In the genomic region with DNA sequence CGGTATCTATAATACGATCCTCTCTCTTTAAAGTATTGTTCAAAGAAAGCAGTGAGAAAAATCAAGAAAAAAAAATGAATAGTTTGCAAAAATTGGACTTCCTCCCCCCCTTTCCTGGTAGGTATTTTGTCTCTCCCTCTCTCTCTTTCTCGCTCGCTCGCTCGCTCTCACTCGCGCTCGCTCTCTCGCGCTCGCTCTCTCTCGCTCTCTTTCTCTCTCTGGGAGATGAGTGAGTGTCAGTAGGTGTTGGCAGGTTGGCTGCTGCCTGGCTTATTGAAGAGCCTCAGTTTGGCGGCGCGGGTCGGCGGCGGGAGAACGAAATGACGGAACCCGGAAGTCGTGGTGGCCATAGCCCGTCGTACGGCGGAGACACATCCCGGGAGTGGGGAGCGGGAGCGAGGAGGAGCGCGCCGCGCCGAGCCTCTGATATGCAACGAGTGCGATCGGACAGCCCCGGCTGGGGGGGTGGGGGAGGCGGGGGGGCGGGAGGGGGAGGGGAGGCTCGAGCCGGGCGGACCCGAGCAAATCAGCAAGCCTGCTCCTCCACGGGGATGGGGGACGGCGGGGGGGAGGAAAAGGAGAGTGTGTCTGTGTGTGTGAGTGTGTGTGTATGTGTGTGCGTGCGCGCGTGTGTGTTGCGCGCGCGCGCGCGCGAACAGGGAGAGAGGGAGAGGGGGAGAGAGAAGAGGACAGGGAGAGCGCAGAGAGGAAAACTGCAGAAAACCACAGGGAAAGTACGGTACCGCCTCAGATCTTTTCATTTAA, we compare ENCODE assay signal across 1 cellular context.
TF ChIP-seq lines count a peak whose summit lies in the region.

A gene (minus strand): TSS at position 441 of the 765 bp plus-strand sequence. CDS start 1,083 bp downstream, outside the sequence.

TF ChIP-seq in HepG2, 621 proteins besides CTCF, POLR2A, EP300 and RAD21 (continued from another document and continues in another):
- TF ChIP-seq, protein P1, sequence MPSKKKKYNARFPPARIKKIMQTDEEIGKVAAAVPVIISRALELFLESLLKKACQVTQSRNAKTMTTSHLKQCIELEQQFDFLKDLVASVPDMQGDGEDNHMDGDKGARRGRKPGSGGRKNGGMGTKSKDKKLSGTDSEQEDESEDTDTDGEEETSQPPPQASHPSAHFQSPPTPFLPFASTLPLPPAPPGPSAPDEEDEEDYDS (CRISPR knock-in tag; IDR thresholded peaks at IDR 0.05): peak; percentile 50; the same call in 1 of the 2 replicates
- TF ChIP-seq MYNN (CRISPR knock-in tag; IDR thresholded peaks at IDR 0.05; ENCODE audit: low read depth) (no peak), ZNF674 (CRISPR knock-in tag; IDR thresholded peaks at IDR 0.05; ENCODE audit: low read depth) (no peak), SETDB1 (CRISPR knock-in tag; IDR thresholded peaks at IDR 0.05; ENCODE audit: borderline replicate concordance) (no peak), ZNF7 (CRISPR knock-in tag; IDR thresholded peaks at IDR 0.05) (no peak), CEBPG (CRISPR knock-in tag; IDR thresholded peaks at IDR 0.05) (no peak; the same call in 1 of the 2 replicates), TCF7L2 (IDR thresholded peaks at IDR 0.05; ENCODE audit: low read depth, low read length) (no peak), NFYB (CRISPR knock-in tag; IDR thresholded peaks at IDR 0.05) (no peak), TAF15 (IDR thresholded peaks at IDR 0.05; ENCODE audit: low read depth, low read length, poor library complexity, severe bottlenecking) (peak; percentile 37), ZNF138 (CRISPR knock-in tag; IDR thresholded peaks at IDR 0.05; ENCODE audit: low read depth) (0 out of 2 replicates have a peak, but pooled peaks have one; percentile 48), ZNF839 (CRISPR knock-in tag; IDR thresholded peaks at IDR 0.05; ENCODE audit: borderline replicate concordance) (no peak), ZMAT3 (CRISPR knock-in tag; conservative IDR thresholded peaks at IDR 0.05) (0 out of 2 replicates have a peak, but pooled peaks have one; percentile 1), ZNF616 (CRISPR knock-in tag; IDR thresholded peaks at IDR 0.05; ENCODE audit: low read depth) (no peak), MAZ (IDR thresholded peaks at IDR 0.05; ENCODE audit: borderline replicate concordance, low read depth, low read length) (peak; percentile 86), MAZ (CRISPR knock-in tag; IDR thresholded peaks at IDR 0.05; ENCODE audit: low read depth) (peak; percentile 51), ZNF572 (CRISPR knock-in tag; IDR thresholded peaks at IDR 0.05) (no peak), ARNTL (CRISPR knock-in tag; IDR thresholded peaks at IDR 0.05) (no peak), ZNF230 (CRISPR knock-in tag; IDR thresholded peaks at IDR 0.05) (no peak), ZNF317 (CRISPR knock-in tag; IDR thresholded peaks at IDR 0.05) (no peak), CHCHD3 (CRISPR knock-in tag; IDR thresholded peaks at IDR 0.05) (no peak), ZNF143 (CRISPR knock-in tag; IDR thresholded peaks at IDR 0.05) (no peak), ZSCAN31 (CRISPR knock-in tag; IDR thresholded peaks at IDR 0.05; ENCODE audit: low read depth) (no peak), ZNF136 (CRISPR knock-in tag; IDR thresholded peaks at IDR 0.05; ENCODE audit: low read depth) (no peak), MEIS2 (CRISPR knock-in tag; IDR thresholded peaks at IDR 0.05) (no peak), ZNF790 (CRISPR knock-in tag; IDR thresholded peaks at IDR 0.05; ENCODE audit: borderline replicate concordance) (0 out of 2 replicates have a peak, but pooled peaks have one; percentile 22), AHR (CRISPR knock-in tag; IDR thresholded peaks at IDR 0.05) (no peak), RBFOX2 (IDR thresholded peaks at IDR 0.05; ENCODE audit: low read depth, low read length) (peak; percentile 73), ZKSCAN8 (CRISPR knock-in tag; IDR thresholded peaks at IDR 0.05; ENCODE audit: borderline replicate concordance) (no peak), HOXA3 (CRISPR knock-in tag; IDR thresholded peaks at IDR 0.05) (peak; percentile 48; the same call in 1 of the 2 replicates), SUZ12 (IDR thresholded peaks at IDR 0.05; ENCODE audit: low read depth, low read length) (no peak), TRIM24 (CRISPR knock-in tag; IDR thresholded peaks at IDR 0.05) (no peak), HNRNPH1 (optimal IDR thresholded peaks at IDR 0.05; ENCODE audit: low read depth, low read length) (no peak), HNRNPL (IDR thresholded peaks at IDR 0.05; ENCODE audit: low read depth, low read length) (0 out of 2 replicates have a peak, but pooled peaks have one; percentile 5), ZNF263 (CRISPR knock-in tag; IDR thresholded peaks at IDR 0.05) (peak; percentile 82; the same call in 1 of the 2 replicates), ZNF335 (CRISPR knock-in tag; IDR thresholded peaks at IDR 0.05) (no peak), SCMH1 (CRISPR knock-in tag; IDR thresholded peaks at IDR 0.05; ENCODE audit: borderline replicate concordance) (no peak)
- TF ChIP-seq, protein P2, sequence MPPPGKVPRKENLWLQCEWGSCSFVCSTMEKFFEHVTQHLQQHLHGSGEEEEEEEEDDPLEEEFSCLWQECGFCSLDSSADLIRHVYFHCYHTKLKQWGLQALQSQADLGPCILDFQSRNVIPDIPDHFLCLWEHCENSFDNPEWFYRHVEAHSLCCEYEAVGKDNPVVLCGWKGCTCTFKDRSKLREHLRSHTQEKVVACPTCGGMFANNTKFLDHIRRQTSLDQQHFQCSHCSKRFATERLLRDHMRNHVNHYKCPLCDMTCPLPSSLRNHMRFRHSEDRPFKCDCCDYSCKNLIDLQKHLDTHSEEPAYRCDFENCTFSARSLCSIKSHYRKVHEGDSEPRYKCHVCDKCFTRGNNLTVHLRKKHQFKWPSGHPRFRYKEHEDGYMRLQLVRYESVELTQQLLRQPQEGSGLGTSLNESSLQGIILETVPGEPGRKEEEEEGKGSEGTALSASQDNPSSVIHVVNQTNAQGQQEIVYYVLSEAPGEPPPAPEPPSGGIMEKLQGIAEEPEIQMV (CRISPR knock-in tag; IDR thresholded peaks at IDR 0.05; ENCODE audit: low read depth): no peak
- TF ChIP-seq, protein P3, sequence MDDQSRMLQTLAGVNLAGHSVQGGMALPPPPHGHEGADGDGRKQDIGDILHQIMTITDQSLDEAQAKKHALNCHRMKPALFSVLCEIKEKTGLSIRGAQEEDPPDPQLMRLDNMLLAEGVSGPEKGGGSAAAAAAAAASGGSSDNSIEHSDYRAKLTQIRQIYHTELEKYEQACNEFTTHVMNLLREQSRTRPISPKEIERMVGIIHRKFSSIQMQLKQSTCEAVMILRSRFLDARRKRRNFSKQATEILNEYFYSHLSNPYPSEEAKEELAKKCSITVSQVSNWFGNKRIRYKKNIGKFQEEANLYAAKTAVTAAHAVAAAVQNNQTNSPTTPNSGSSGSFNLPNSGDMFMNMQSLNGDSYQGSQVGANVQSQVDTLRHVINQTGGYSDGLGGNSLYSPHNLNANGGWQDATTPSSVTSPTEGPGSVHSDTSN (CRISPR knock-in tag; IDR thresholded peaks at IDR 0.05; ENCODE audit: borderline replicate concordance): no peak
- TF ChIP-seq, protein P4, sequence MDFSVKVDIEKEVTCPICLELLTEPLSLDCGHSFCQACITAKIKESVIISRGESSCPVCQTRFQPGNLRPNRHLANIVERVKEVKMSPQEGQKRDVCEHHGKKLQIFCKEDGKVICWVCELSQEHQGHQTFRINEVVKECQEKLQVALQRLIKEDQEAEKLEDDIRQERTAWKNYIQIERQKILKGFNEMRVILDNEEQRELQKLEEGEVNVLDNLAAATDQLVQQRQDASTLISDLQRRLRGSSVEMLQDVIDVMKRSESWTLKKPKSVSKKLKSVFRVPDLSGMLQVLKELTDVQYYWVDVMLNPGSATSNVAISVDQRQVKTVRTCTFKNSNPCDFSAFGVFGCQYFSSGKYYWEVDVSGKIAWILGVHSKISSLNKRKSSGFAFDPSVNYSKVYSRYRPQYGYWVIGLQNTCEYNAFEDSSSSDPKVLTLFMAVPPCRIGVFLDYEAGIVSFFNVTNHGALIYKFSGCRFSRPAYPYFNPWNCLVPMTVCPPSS (IDR thresholded peaks at IDR 0.05): no peak
- TF ChIP-seq, protein P5, sequence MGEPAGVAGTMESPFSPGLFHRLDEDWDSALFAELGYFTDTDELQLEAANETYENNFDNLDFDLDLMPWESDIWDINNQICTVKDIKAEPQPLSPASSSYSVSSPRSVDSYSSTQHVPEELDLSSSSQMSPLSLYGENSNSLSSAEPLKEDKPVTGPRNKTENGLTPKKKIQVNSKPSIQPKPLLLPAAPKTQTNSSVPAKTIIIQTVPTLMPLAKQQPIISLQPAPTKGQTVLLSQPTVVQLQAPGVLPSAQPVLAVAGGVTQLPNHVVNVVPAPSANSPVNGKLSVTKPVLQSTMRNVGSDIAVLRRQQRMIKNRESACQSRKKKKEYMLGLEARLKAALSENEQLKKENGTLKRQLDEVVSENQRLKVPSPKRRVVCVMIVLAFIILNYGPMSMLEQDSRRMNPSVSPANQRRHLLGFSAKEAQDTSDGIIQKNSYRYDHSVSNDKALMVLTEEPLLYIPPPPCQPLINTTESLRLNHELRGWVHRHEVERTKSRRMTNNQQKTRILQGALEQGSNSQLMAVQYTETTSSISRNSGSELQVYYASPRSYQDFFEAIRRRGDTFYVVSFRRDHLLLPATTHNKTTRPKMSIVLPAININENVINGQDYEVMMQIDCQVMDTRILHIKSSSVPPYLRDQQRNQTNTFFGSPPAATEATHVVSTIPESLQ (CRISPR knock-in tag; conservative IDR thresholded peaks at IDR 0.05): no peak
- TF ChIP-seq, protein P6, sequence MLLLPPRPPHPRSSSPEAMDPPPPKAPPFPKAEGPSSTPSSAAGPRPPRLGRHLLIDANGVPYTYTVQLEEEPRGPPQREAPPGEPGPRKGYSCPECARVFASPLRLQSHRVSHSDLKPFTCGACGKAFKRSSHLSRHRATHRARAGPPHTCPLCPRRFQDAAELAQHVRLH (CRISPR knock-in tag; IDR thresholded peaks at IDR 0.05; ENCODE audit: borderline replicate concordance, low read depth): no peak
- TF ChIP-seq, protein P7, sequence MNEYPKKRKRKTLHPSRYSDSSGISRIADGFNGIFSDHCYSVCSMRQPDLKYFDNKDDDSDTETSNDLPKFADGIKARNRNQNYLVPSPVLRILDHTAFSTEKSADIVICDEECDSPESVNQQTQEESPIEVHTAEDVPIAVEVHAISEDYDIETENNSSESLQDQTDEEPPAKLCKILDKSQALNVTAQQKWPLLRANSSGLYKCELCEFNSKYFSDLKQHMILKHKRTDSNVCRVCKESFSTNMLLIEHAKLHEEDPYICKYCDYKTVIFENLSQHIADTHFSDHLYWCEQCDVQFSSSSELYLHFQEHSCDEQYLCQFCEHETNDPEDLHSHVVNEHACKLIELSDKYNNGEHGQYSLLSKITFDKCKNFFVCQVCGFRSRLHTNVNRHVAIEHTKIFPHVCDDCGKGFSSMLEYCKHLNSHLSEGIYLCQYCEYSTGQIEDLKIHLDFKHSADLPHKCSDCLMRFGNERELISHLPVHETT (CRISPR knock-in tag; conservative IDR thresholded peaks at IDR 0.05): no peak; the same call in 1 of the 2 replicates
- TF ChIP-seq, protein P8, sequence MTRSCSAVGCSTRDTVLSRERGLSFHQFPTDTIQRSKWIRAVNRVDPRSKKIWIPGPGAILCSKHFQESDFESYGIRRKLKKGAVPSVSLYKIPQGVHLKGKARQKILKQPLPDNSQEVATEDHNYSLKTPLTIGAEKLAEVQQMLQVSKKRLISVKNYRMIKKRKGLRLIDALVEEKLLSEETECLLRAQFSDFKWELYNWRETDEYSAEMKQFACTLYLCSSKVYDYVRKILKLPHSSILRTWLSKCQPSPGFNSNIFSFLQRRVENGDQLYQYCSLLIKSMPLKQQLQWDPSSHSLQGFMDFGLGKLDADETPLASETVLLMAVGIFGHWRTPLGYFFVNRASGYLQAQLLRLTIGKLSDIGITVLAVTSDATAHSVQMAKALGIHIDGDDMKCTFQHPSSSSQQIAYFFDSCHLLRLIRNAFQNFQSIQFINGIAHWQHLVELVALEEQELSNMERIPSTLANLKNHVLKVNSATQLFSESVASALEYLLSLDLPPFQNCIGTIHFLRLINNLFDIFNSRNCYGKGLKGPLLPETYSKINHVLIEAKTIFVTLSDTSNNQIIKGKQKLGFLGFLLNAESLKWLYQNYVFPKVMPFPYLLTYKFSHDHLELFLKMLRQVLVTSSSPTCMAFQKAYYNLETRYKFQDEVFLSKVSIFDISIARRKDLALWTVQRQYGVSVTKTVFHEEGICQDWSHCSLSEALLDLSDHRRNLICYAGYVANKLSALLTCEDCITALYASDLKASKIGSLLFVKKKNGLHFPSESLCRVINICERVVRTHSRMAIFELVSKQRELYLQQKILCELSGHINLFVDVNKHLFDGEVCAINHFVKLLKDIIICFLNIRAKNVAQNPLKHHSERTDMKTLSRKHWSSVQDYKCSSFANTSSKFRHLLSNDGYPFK (CRISPR knock-in tag; IDR thresholded peaks at IDR 0.05; ENCODE audit: borderline replicate concordance): no peak
- TF ChIP-seq, protein P9, sequence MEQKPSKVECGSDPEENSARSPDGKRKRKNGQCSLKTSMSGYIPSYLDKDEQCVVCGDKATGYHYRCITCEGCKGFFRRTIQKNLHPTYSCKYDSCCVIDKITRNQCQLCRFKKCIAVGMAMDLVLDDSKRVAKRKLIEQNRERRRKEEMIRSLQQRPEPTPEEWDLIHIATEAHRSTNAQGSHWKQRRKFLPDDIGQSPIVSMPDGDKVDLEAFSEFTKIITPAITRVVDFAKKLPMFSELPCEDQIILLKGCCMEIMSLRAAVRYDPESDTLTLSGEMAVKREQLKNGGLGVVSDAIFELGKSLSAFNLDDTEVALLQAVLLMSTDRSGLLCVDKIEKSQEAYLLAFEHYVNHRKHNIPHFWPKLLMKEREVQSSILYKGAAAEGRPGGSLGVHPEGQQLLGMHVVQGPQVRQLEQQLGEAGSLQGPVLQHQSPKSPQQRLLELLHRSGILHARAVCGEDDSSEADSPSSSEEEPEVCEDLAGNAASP (CRISPR knock-in tag; IDR thresholded peaks at IDR 0.05; ENCODE audit: borderline replicate concordance): no peak
- TF ChIP-seq, protein P10, sequence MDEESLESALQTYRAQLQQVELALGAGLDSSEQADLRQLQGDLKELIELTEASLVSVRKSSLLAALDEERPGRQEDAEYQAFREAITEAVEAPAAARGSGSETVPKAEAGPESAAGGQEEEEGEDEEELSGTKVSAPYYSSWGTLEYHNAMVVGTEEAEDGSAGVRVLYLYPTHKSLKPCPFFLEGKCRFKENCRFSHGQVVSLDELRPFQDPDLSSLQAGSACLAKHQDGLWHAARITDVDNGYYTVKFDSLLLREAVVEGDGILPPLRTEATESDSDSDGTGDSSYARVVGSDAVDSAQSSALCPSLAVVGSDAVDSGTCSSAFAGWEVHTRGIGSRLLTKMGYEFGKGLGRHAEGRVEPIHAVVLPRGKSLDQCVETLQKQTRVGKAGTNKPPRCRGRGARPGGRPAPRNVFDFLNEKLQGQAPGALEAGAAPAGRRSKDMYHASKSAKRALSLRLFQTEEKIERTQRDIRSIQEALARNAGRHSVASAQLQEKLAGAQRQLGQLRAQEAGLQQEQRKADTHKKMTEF (CRISPR knock-in tag; IDR thresholded peaks at IDR 0.05): no peak; the same call in 1 of the 2 replicates
- TF ChIP-seq, protein P11, sequence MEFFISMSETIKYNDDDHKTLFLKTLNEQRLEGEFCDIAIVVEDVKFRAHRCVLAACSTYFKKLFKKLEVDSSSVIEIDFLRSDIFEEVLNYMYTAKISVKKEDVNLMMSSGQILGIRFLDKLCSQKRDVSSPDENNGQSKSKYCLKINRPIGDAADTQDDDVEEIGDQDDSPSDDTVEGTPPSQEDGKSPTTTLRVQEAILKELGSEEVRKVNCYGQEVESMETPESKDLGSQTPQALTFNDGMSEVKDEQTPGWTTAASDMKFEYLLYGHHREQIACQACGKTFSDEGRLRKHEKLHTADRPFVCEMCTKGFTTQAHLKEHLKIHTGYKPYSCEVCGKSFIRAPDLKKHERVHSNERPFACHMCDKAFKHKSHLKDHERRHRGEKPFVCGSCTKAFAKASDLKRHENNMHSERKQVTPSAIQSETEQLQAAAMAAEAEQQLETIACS (CRISPR knock-in tag; IDR thresholded peaks at IDR 0.05): peak; percentile 94
